In the genomic region with DNA sequence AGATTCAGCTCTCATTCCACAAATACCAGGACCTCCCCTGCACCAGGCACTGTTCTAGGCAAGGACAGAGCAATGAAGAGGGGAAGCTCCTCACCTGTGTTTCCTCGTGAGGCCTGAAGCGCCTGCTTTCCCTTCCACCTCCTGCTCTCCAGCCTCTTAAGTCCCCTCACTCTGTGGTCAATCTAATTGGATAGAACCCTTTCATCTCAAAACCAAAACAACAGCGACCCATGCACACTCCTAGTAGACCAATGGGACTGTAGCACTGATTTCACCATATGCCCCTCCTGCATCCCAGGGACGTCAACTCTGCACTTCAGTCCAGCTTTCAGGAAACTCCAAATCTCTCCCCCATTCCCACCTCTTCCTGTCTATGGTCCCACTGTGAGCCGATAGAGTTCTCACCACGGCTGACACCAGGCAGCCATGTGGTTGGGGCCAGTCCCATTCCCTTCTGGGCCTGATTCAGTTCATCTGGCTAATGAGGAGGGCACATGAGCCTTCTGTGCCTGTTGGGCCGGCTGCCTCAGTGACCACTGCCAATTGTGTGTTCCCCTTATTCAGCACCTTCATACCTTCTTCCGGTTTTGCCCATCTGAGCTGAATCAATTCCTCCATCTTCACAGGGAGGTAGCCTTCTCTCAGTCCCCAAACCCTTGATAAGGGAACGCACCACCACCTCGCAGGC, we compare ENCODE assay signal across 13 cellular contexts. TPM values are rescaled to one million over a fixed set of nuclear protein-coding genes. Genes with fewer than 3 reads are reported as not detected.
DNase-seq lines count a peak whose midpoint lies in the region; ATAC-seq, FAIRE-seq and TF ChIP-seq lines count a peak whose summit lies in the region.
"Had no signal": no experiment of that assay in that cellular context is flagged by ENCODE, and none has a peak within 500 bp of the region (broad histone marks: within the 10 kb centered on the region; RNA-seq: fewer than 3 reads in every experiment).

No MANE protein-coding gene starts in this region.

- H3K4ac ChIP-seq in H1 (replicated peaks; ENCODE audit: insufficient read length, low read depth, low read length) (no peak overlapping the region), neuronal stem cell (ENCODE audit: low read length) (no peak overlapping the region)

- DNase-seq in A549 (ENCODE audit: low read depth in 1 of 2, low spot score in 1 of 2): no peak
- DNase-seq in RPMI7951 (ENCODE audit: low read depth): peak; percentile 26
- no peak for DNase-seq in H1 (ENCODE audit: low read depth in 1 of 2, low spot score in 2 of 2)
- DNase-seq in neuronal stem cell (ENCODE audit: low spot score): no peak
- DNase-seq in T-helper 2 cell treated with Interferon-gamma antibody and Interleukin-4, amounts not matched to agents 5 μg/mL and 100 μg/mL, for 36 hours (ENCODE audit: low spot score): no peak
- no peak for DNase-seq in activated T-helper 2 cell treated with anti-CD3 and anti-CD28 coated beads, Interferon-gamma antibody, Interleukin-2, Interleukin-4, amounts not matched to agents 10 μg/mL and 5 μg/mL and 100 μg/mL, durations not matched to agents 14 hours and 24 hours and 36 hours (ENCODE audit: low spot score)
- DNase-seq in HuH-7.5 (ENCODE audit: low spot score): no peak
- no peak for DNase-seq in SHP77 (lab: John Stamatoyannopoulos, UW)
- DNase-seq: activated CD8-positive, alpha-beta memory T cell treated with anti-CD3 and anti-CD28 coated beads, Interleukin-2, amount 50 U/mL, for 4 hours; activated naive CD8-positive, alpha-beta T cell treated with anti-CD3 and anti-CD28 coated beads, Interleukin-2, amount 50 U/mL, for 24 hours; left lung had no signal

- no peaks in the 10 kb centered on the region; the same call in 1 of the 2 replicates for H3K23me2 ChIP-seq in H1 (ENCODE audit: low read depth, low read length)

- H2BK5ac ChIP-seq in H1 (ENCODE audit: low read depth, low read length): no peak overlapping the region
- no peak overlapping the region for H2BK5ac ChIP-seq in neuronal stem cell (ENCODE audit: low read length)

- H2BK15ac ChIP-seq in H1 (ENCODE audit: low read length): no peak overlapping the region
- H2BK15ac ChIP-seq in neuronal stem cell (ENCODE audit: low read length): no peak overlapping the region

- H3K14ac ChIP-seq in H1 (ENCODE audit: insufficient read length): no peak overlapping the region
- no peak overlapping the region for H3K14ac ChIP-seq in neuronal stem cell (ENCODE audit: low read length)

- H2AK5ac ChIP-seq in H1 (ENCODE audit: low read depth, low read length): no peak overlapping the region
- H2AK5ac ChIP-seq in neuronal stem cell (ENCODE audit: low read depth, low read length): no peak overlapping the region

- TF ChIP-seq CTCF in A549 (IDR thresholded peaks at IDR 0.05): no peak
- TF ChIP-seq CTCF in H1 (IDR thresholded peaks at IDR 0.05; ENCODE audit: control extremely low read depth in 1 of 3, insufficient read depth in 1 of 3, low read depth in 1 of 3, low read length in 3 of 3): no peak

- H3K9ac ChIP-seq in H1 (replicated peaks in 1 of 4; ENCODE audit: extremely low read depth in 1 of 4, low read depth in 3 of 4, low read length in 3 of 4) (no peak overlapping the region), neuronal stem cell (ENCODE audit: low read depth, low read length, poor library complexity) (no peak overlapping the region)

- FAIRE-seq in A549 (lab: Jason Lieb, UNC) (no peak), H1 (lab: Jason Lieb, UNC) (no peak)

- no peak overlapping the region for H2BK20ac ChIP-seq in H1 (ENCODE audit: low read length)

- TF ChIP-seq RAD21 in A549 (conservative IDR thresholded peaks at IDR 0.05 in 1 of 2, IDR thresholded peaks at IDR 0.05 in 1 of 2): no peak
- no peak for TF ChIP-seq RAD21 in H1 (IDR thresholded peaks at IDR 0.05 in 1 of 2, conservative IDR thresholded peaks at IDR 0.05 in 1 of 2; ENCODE audit: low read depth in 2 of 2, low read length in 2 of 2)

- H3K27ac Mint-ChIP-seq in T-helper 2 cell treated with Interferon-gamma antibody and Interleukin-4, amounts not matched to agents 5 μg/mL and 100 μg/mL, for 36 hours: no peak overlapping the region
- H3K27ac Mint-ChIP-seq in activated T-helper 2 cell treated with anti-CD3 and anti-CD28 coated beads, Interferon-gamma antibody, Interleukin-2, Interleukin-4, amounts not matched to agents 10 μg/mL and 5 μg/mL and 100 μg/mL, durations not matched to agents 14 hours and 24 hours and 36 hours: no peak overlapping the region
- H3K27ac Mint-ChIP-seq: activated naive CD8-positive, alpha-beta T cell treated with anti-CD3 and anti-CD28 coated beads, Interleukin-2, amount 50 U/mL, for 24 hours had no signal

- no peak overlapping the region for H3K18ac ChIP-seq in H1 (ENCODE audit: extremely low read depth, low read length)
- H3K18ac ChIP-seq in neuronal stem cell (ENCODE audit: low read length): no peak overlapping the region

- H3K4me2 ChIP-seq in A549: peak overlapping the region; percentile 50
- H3K4me2 ChIP-seq in H1 (ENCODE audit: insufficient read depth in 1 of 2, low read depth in 2 of 2, low read length in 2 of 2): no peak overlapping the region
- H3K4me2 ChIP-seq in neuronal stem cell (ENCODE audit: insufficient read depth, low read length, poor library complexity, severe bottlenecking): no peak overlapping the region

- H3K79me2 ChIP-seq in H1 (ENCODE audit: control insufficient read depth in 1 of 2, insufficient read depth in 2 of 2, low read length in 2 of 2): no peaks in the 10 kb centered on the region

- H3K27me3 ChIP-seq in H1 (replicated peaks in 1 of 4; ENCODE audit: control insufficient read depth in 3 of 4, extremely low read depth in 1 of 4, insufficient read depth in 3 of 4, low read length in 3 of 4) (no peaks in the 10 kb centered on the region), neuronal stem cell (ENCODE audit: control insufficient read depth in 3 of 3, insufficient read depth in 3 of 3, low read depth in 1 of 3, low read length in 3 of 3) (peaks cover 0 to 15% (median 0%) of the 10 kb centered on the region in 3 experiments)
- H3K27me3 ChIP-seq: left lung, neutrophil had no signal

- H3K27ac ChIP-seq in A549: peak overlapping the region; percentile 61 to 83
- H3K27ac ChIP-seq in H1 (ENCODE audit: low read depth, low read length): no peak overlapping the region
- H3K27ac ChIP-seq in neuronal stem cell (replicated peaks; ENCODE audit: low read length): no peak overlapping the region
- H3K27ac ChIP-seq: neutrophil had no signal

- H3K4me1 Mint-ChIP-seq in T-helper 2 cell treated with Interferon-gamma antibody and Interleukin-4, amounts not matched to agents 5 μg/mL and 100 μg/mL, for 36 hours (ENCODE audit: low read depth): peaks cover 1% of the 10 kb centered on the region
- no peaks in the 10 kb centered on the region for H3K4me1 Mint-ChIP-seq in activated T-helper 2 cell treated with anti-CD3 and anti-CD28 coated beads, Interferon-gamma antibody, Interleukin-2, Interleukin-4, amounts not matched to agents 10 μg/mL and 5 μg/mL and 100 μg/mL, durations not matched to agents 14 hours and 24 hours and 36 hours (ENCODE audit: low read depth)
- H3K4me1 Mint-ChIP-seq: activated naive CD8-positive, alpha-beta T cell treated with anti-CD3 and anti-CD28 coated beads, Interleukin-2, amount 50 U/mL, for 24 hours had no signal

- no peak overlapping the region for H3K4me3 Mint-ChIP-seq in T-helper 2 cell treated with Interferon-gamma antibody and Interleukin-4, amounts not matched to agents 5 μg/mL and 100 μg/mL, for 36 hours
- H3K4me3 Mint-ChIP-seq in activated T-helper 2 cell treated with anti-CD3 and anti-CD28 coated beads, Interferon-gamma antibody, Interleukin-2, Interleukin-4, amounts not matched to agents 10 μg/mL and 5 μg/mL and 100 μg/mL, durations not matched to agents 14 hours and 24 hours and 36 hours (ENCODE audit: low read depth): no peak overlapping the region
- H3K4me3 Mint-ChIP-seq: activated naive CD8-positive, alpha-beta T cell treated with anti-CD3 and anti-CD28 coated beads, Interleukin-2, amount 50 U/mL, for 24 hours had no signal

- H3K9me3 Mint-ChIP-seq in T-helper 2 cell treated with Interferon-gamma antibody and Interleukin-4, amounts not matched to agents 5 μg/mL and 100 μg/mL, for 36 hours: no peaks in the 10 kb centered on the region
- H3K9me3 Mint-ChIP-seq in activated T-helper 2 cell treated with anti-CD3 and anti-CD28 coated beads, Interferon-gamma antibody, Interleukin-2, Interleukin-4, amounts not matched to agents 10 μg/mL and 5 μg/mL and 100 μg/mL, durations not matched to agents 14 hours and 24 hours and 36 hours: no peaks in the 10 kb centered on the region
- H3K9me3 Mint-ChIP-seq: activated naive CD8-positive, alpha-beta T cell treated with anti-CD3 and anti-CD28 coated beads, Interleukin-2, amount 50 U/mL, for 24 hours had no signal

- intact Hi-C loops in activated T-helper 2 cell treated with anti-CD3 and anti-CD28 coated beads, Interferon-gamma antibody, Interleukin-2, Interleukin-4, amounts not matched to agents 10 μg/mL and 5 μg/mL and 100 μg/mL, durations not matched to agents 14 hours and 24 hours and 36 hours (cut with micrococcal nuclease): no loop called here

- ATAC-seq in A549: peak in 1 of 2 experiments; percentile 3; a peak in 2 of 6 replicates
- ATAC-seq: activated naive CD8-positive, alpha-beta T cell treated with anti-CD3 and anti-CD28 coated beads, Interleukin-2, amount 50 U/mL, for 24 hours had no signal

- H3K9me3 ChIP-seq in A549: no peaks in the 10 kb centered on the region
- H3K9me3 ChIP-seq in H1 (ENCODE audit: insufficient read depth in 2 of 2, low read depth in 1 of 2, low read length in 1 of 2): no peaks in the 10 kb centered on the region
- no peaks in the 10 kb centered on the region for H3K9me3 ChIP-seq in neuronal stem cell (replicated peaks in 1 of 2; ENCODE audit: control insufficient read depth in 2 of 2, insufficient read depth in 1 of 2, low read depth in 1 of 2, low read length in 2 of 2)
- H3K9me3 ChIP-seq: left lung, neutrophil had no signal

- TF ChIP-seq EP300 in A549 (IDR thresholded peaks at IDR 0.05): no peak
- no peak for TF ChIP-seq EP300 in H1 (IDR thresholded peaks at IDR 0.05; ENCODE audit: borderline replicate concordance in 1 of 2, low read depth in 2 of 2, low read length in 2 of 2)

- no peak overlapping the region for H4K5ac ChIP-seq in H1 (ENCODE audit: insufficient read length, low read depth, low read length)

- H4K20me1 ChIP-seq in H1 (replicated peaks in 1 of 2; ENCODE audit: control insufficient read depth in 1 of 2, insufficient read depth in 2 of 2, low read length in 2 of 2): no peaks in the 10 kb centered on the region

- no peaks in the 10 kb centered on the region for H3K36me3 ChIP-seq in H1 (ENCODE audit: control insufficient read depth in 2 of 4, insufficient read depth in 4 of 4, low read length in 3 of 4)
- no peaks in the 10 kb centered on the region for H3K36me3 ChIP-seq in neuronal stem cell (replicated peaks in 1 of 2; ENCODE audit: control insufficient read depth in 2 of 2, insufficient read depth in 2 of 2, low read length in 2 of 2)
- H3K36me3 ChIP-seq: left lung, neutrophil had no signal

- H2BK12ac ChIP-seq in H1 (ENCODE audit: low read depth, low read length): no peak overlapping the region
- H2BK12ac ChIP-seq in neuronal stem cell (ENCODE audit: low read length): no peak overlapping the region

- H3K23ac ChIP-seq in H1 (ENCODE audit: insufficient read length) (no peak overlapping the region), neuronal stem cell (ENCODE audit: low read depth, low read length, poor library complexity) (no peak overlapping the region)

- POLR2A ChIA-PET in A549 (lab: Yijun Ruan, JAX): interaction anchor here (0.7 to 4.4 kb wide), 6 partner anchors 11 to 84 kb away, joined by 3 to 88 read pairs (median 6); partner anchors contain the start of gene MAT2A
- POLR2A ChIA-PET in H1 (lab: Charles Lee; ENCODE audit: partially characterized antibody): interaction anchor here (1.1 to 2.0 kb wide), 4 partner anchors 33 to 41 kb away, joined by 4 to 10 read pairs (median 6); partner anchors contain the start of gene MAT2A

- H3K79me1 ChIP-seq in H1 (ENCODE audit: low read depth, low read length) (no peaks in the 10 kb centered on the region), neuronal stem cell (ENCODE audit: low read depth, low read length) (no peaks in the 10 kb centered on the region)

- CTCF ChIA-PET in A549 (lab: Yijun Ruan, JAX) (interaction anchor here (1.4 to 6.0 kb wide), 7 partner anchors 10 to 85 kb away, joined by 4 to 43 read pairs (median 7); partner anchors contain the start of gene MAT2A), H1 (lab: Charles Lee; ENCODE audit: partially characterized antibody) (interaction anchor here (0.7 to 3.2 kb wide), 6 partner anchors 10 to 227 kb away, joined by 3 to 15 read pairs (median 3); no protein-coding TSS in a partner anchor)

- H3K4me3 ChIP-seq in A549 (no peak overlapping the region), H1 (ENCODE audit: extremely low read depth in 1 of 4, insufficient read depth in 2 of 4, low read depth in 3 of 4, low read length in 4 of 4) (no peak overlapping the region), neuronal stem cell (ENCODE audit: low read length in 2 of 2) (peak overlapping the region in 1 of 2 donors; percentile 17)
- H3K4me3 ChIP-seq: left lung, SK-N-MC had no signal

- H3K27me3 Mint-ChIP-seq in T-helper 2 cell treated with Interferon-gamma antibody and Interleukin-4, amounts not matched to agents 5 μg/mL and 100 μg/mL, for 36 hours (ENCODE audit: low read depth): no peaks in the 10 kb centered on the region
- peaks cover 5% of the 10 kb centered on the region for H3K27me3 Mint-ChIP-seq in activated T-helper 2 cell treated with anti-CD3 and anti-CD28 coated beads, Interferon-gamma antibody, Interleukin-2, Interleukin-4, amounts not matched to agents 10 μg/mL and 5 μg/mL and 100 μg/mL, durations not matched to agents 14 hours and 24 hours and 36 hours (ENCODE audit: low read depth)
- H3K27me3 Mint-ChIP-seq: activated naive CD8-positive, alpha-beta T cell treated with anti-CD3 and anti-CD28 coated beads, Interleukin-2, amount 50 U/mL, for 24 hours had no signal

- H3K36me3 Mint-ChIP-seq in T-helper 2 cell treated with Interferon-gamma antibody and Interleukin-4, amounts not matched to agents 5 μg/mL and 100 μg/mL, for 36 hours (ENCODE audit: low read depth): no peaks in the 10 kb centered on the region
- no peaks in the 10 kb centered on the region for H3K36me3 Mint-ChIP-seq in activated T-helper 2 cell treated with anti-CD3 and anti-CD28 coated beads, Interferon-gamma antibody, Interleukin-2, Interleukin-4, amounts not matched to agents 10 μg/mL and 5 μg/mL and 100 μg/mL, durations not matched to agents 14 hours and 24 hours and 36 hours (ENCODE audit: low read depth)

- H4K8ac ChIP-seq in H1 (ENCODE audit: extremely low read depth, insufficient read depth, low read length): no peak overlapping the region
- peak overlapping the region; percentile 83 for H4K8ac ChIP-seq in neuronal stem cell (ENCODE audit: low read depth, low read length)

- WGBS in A549 (ENCODE audit: missing lambda C conversion rate): 90% methylated on average over 10 of the region's 10 CpGs
- 91% methylated on average over 10 of the region's 10 CpGs; no CpG with 5 or more reads in 1 of the 2 experiments for WGBS in H1 (ENCODE audit: extremely low coverage in 1 of 2, insufficient coverage in 1 of 2, insufficient read length in 1 of 2, insufficient replicate concordance in 2 of 2, low coverage in 1 of 2, low lambda C conversion rate in 2 of 2, missing lambda C conversion rate in 1 of 2), 2 experiments
- WGBS in neuronal stem cell (ENCODE audit: extremely low coverage in 2 of 2, insufficient read length in 2 of 2, insufficient replicate concordance in 1 of 2), 2 donors: no CpG with 5 or more reads among the region's 10 CpGs

- TF ChIP-seq POLR2A in A549 (IDR thresholded peaks at IDR 0.05; ENCODE audit: low read length) (no peak), H1 (IDR thresholded peaks at IDR 0.05; ENCODE audit: control extremely low read depth in 1 of 2, low read depth in 2 of 2, low read length in 2 of 2) (no peak)

- no peak overlapping the region for H2BK120ac ChIP-seq in H1 (replicated peaks; ENCODE audit: low read depth, low read length)
- no peak overlapping the region for H2BK120ac ChIP-seq in neuronal stem cell (ENCODE audit: low read depth, low read length)

- H4K91ac ChIP-seq in H1 (replicated peaks; ENCODE audit: insufficient read length, low read length) (no peak overlapping the region), neuronal stem cell (ENCODE audit: low read depth, low read length, poor library complexity) (no peak overlapping the region)

- H2AFZ ChIP-seq in H1 (ENCODE audit: low read length) (peak overlapping the region; percentile 73; the same call in 1 of the 2 replicates), neuronal stem cell (ENCODE audit: low read length) (no peak overlapping the region)

- H3K4me1 ChIP-seq in A549 (peaks cover 41% of the 10 kb centered on the region), H1 (replicated peaks in 1 of 4; ENCODE audit: control insufficient read depth in 3 of 4, insufficient read depth in 4 of 4, low read length in 3 of 4) (no peaks in the 10 kb centered on the region; a peak in 1 of 7 replicates), neuronal stem cell (ENCODE audit: control insufficient read depth in 2 of 2, insufficient read depth in 1 of 2, low read depth in 1 of 2, low read length in 2 of 2) (no peaks in the 10 kb centered on the region)

- no peak overlapping the region for H3K56ac ChIP-seq in H1 (replicated peaks; ENCODE audit: insufficient read length, low read depth, low read length)

RNA-seq across cellular contexts. Expression of gene MAT2A, which starts 33.3 kb away (rescaled TPM):
- polyA plus RNA-seq in A549 (2011; rRNA removed) (1,024 and 1,329 TPM in 2 replicates), A549 (2017; fragmentation: RNase III; extraction: RNeasy Plus Mini Kit Qiagen cat#74134 plus additional on column Dnase treatment) (370 to 430 TPM (median 400 TPM) in 3 replicates), H1 (2011; rRNA removed) (186 and 255 TPM in 2 replicates)
- 197 and 230 TPM in 2 replicates for polyA plus RNA-seq in A549 (2012; cell fraction: cytosol; rRNA removed)
- 533 and 600 TPM in 2 replicates for polyA plus RNA-seq in A549 (2012; cell fraction: nucleus; rRNA removed)
- 421 and 591 TPM in 2 replicates for polyA minus RNA-seq in A549 (2011; rRNA and poly(A)+ RNA removed)
- total RNA-seq in RPMI7951 (2014; rRNA removed; shearing (Covaris generic)): 52.0 and 61.4 TPM in 2 replicates
- total RNA-seq in H1 (2021; fragmentation: NEBNext Ultra II Directional; extraction: Animal tissue kit (Norgen Biotek cat#: 25700)): 297 and 307 TPM in 2 replicates
- polyA plus RNA-seq in H1 (2011; cell fraction: cytosol; rRNA removed): 348 TPM
- 3,575 TPM for polyA plus RNA-seq in H1 (2011; cell fraction: nucleus; rRNA removed)
- polyA plus RNA-seq in H1 (2012, experiment 1 of 2): 250 to 348 TPM (median 292 TPM) in 4 replicates
- polyA plus RNA-seq in H1 (2012, experiment 2 of 2): 74.6 TPM
- 311 TPM for polyA plus RNA-seq in H1 (2013, experiment 1 of 2)
- polyA plus RNA-seq in H1 (2013, experiment 2 of 2): 287 TPM
- polyA minus RNA-seq in H1 (2011; rRNA and poly(A)+ RNA removed): 323 and 621 TPM in 2 replicates
- polyA minus RNA-seq in H1 (2011; cell fraction: cytosol; rRNA and poly(A)+ RNA removed): 306 TPM
- 781 TPM for polyA minus RNA-seq in H1 (2011; cell fraction: nucleus; rRNA and poly(A)+ RNA removed)
- polyA plus RNA-seq in neuronal stem cell (2013, experiment 1 of 2): 158 TPM
- 153 TPM for polyA plus RNA-seq in neuronal stem cell (2013, experiment 2 of 2)
- 395 and 403 TPM in 2 replicates for total RNA-seq in activated T-helper 2 cell treated with anti-CD3 and anti-CD28 coated beads, Interferon-gamma antibody, Interleukin-2, Interleukin-4, amounts not matched to agents 10 μg/mL and 5 μg/mL and 100 μg/mL, durations not matched to agents 14 hours and 24 hours and 36 hours

RNA-seq across cellular contexts. Expression of gene GGCX, which starts 55.6 kb away (rescaled TPM):
- polyA plus RNA-seq in A549 (2011; rRNA removed): 39.0 and 49.6 TPM in 2 replicates
- 49.1 and 53.4 TPM in 2 replicates for polyA plus RNA-seq in A549 (2012; cell fraction: cytosol; rRNA removed)
- polyA plus RNA-seq in A549 (2012; cell fraction: nucleus; rRNA removed): 69.5 and 77.4 TPM in 2 replicates
- polyA plus RNA-seq in A549 (2017; fragmentation: RNase III; extraction: RNeasy Plus Mini Kit Qiagen cat#74134 plus additional on column Dnase treatment): 48.7 to 58.5 TPM (median 55.1 TPM) in 3 replicates
- polyA minus RNA-seq in A549 (2011; rRNA and poly(A)+ RNA removed): 99.1 and 106 TPM in 2 replicates
- 52.4 and 59.3 TPM in 2 replicates for total RNA-seq in RPMI7951 (2014; rRNA removed; shearing (Covaris generic))
- total RNA-seq in H1 (2021; fragmentation: NEBNext Ultra II Directional; extraction: Animal tissue kit (Norgen Biotek cat#: 25700)): 33.8 and 36.1 TPM in 2 replicates
- polyA plus RNA-seq in H1 (2011; rRNA removed): 29.4 and 47.8 TPM in 2 replicates
- 34.9 TPM for polyA plus RNA-seq in H1 (2011; cell fraction: cytosol; rRNA removed)
- 40.6 TPM for polyA plus RNA-seq in H1 (2011; cell fraction: nucleus; rRNA removed)
- 26.7 to 32.0 TPM (median 29.0 TPM) in 4 replicates for polyA plus RNA-seq in H1 (2012, experiment 1 of 2)
- 31.1 TPM for polyA plus RNA-seq in H1 (2012, experiment 2 of 2)
- polyA plus RNA-seq in H1 (2013, experiment 1 of 2): 34.0 TPM
- 33.7 TPM for polyA plus RNA-seq in H1 (2013, experiment 2 of 2)
- 57.4 and 67.9 TPM in 2 replicates for polyA minus RNA-seq in H1 (2011; rRNA and poly(A)+ RNA removed)
- 19.6 TPM for polyA minus RNA-seq in H1 (2011; cell fraction: cytosol; rRNA and poly(A)+ RNA removed)
- 45.0 TPM for polyA minus RNA-seq in H1 (2011; cell fraction: nucleus; rRNA and poly(A)+ RNA removed)
- polyA plus RNA-seq in neuronal stem cell (2013, experiment 1 of 2): 22.7 TPM
- polyA plus RNA-seq in neuronal stem cell (2013, experiment 2 of 2): 22.4 TPM
- total RNA-seq in activated T-helper 2 cell treated with anti-CD3 and anti-CD28 coated beads, Interferon-gamma antibody, Interleukin-2, Interleukin-4, amounts not matched to agents 10 μg/mL and 5 μg/mL and 100 μg/mL, durations not matched to agents 14 hours and 24 hours and 36 hours: 25.1 and 27.0 TPM in 2 replicates

Comparison
In these comparisons a context has a peak if more than half of its experiments do, and no peak if none do; other contexts are left out.
1. H3K27ac ChIP-seq: peak in A549 (2 of 2); none in H1 (single experiment) and neuronal stem cell (single experiment).